ENCODE assay signal across 13 cellular contexts in genomic region chr7:100221767-100222444, GRCh38. TPM values are rescaled to one million over a fixed set of nuclear protein-coding genes. Genes with fewer than 3 reads are reported as not detected.
A peak's percentile ranks its signal among the peaks of the same experiment; 100 is the strongest.
DNase-seq lines count a peak whose midpoint lies in the region; ATAC-seq, FAIRE-seq and TF ChIP-seq lines count a peak whose summit lies in the region.
"Had no signal": no experiment of that assay in that cellular context is flagged by ENCODE, and none has a peak within 500 bp of the region (broad histone marks: within the 10 kb centered on the region; RNA-seq: fewer than 3 reads in every experiment).

No MANE protein-coding gene starts in this region.

- H3K36me3 Mint-ChIP-seq in activated T-helper 1 cell treated with anti-CD3 and anti-CD28 coated beads, Interleukin-12 subunit alpha, Interleukin-12 subunit beta, Interleukin-2, Interleukin-4 antibody, amounts not matched to agents 30 ng/mL and 10 ng/mL and 1 ng/mL, durations not matched to agents 14 hours and 24 hours and 36 hours (ENCODE audit: low read depth) = peaks cover 36% of the 10 kb centered on the region
- no peaks in the 10 kb centered on the region for H3K36me3 Mint-ChIP-seq in naive B cell

- H3K27ac Mint-ChIP-seq in activated T-helper 1 cell treated with anti-CD3 and anti-CD28 coated beads, Interleukin-12 subunit alpha, Interleukin-12 subunit beta, Interleukin-2, Interleukin-4 antibody, amounts not matched to agents 30 ng/mL and 10 ng/mL and 1 ng/mL, durations not matched to agents 14 hours and 24 hours and 36 hours = peak overlapping the region; percentile 99
- peak overlapping the region; percentile 99 to 100 (median 99) for H3K27ac Mint-ChIP-seq in naive B cell

- no peaks in the 10 kb centered on the region for H3K27me3 Mint-ChIP-seq in activated T-helper 1 cell treated with anti-CD3 and anti-CD28 coated beads, Interleukin-12 subunit alpha, Interleukin-12 subunit beta, Interleukin-2, Interleukin-4 antibody, amounts not matched to agents 30 ng/mL and 10 ng/mL and 1 ng/mL, durations not matched to agents 14 hours and 24 hours and 36 hours (ENCODE audit: insufficient read depth)
- no peaks in the 10 kb centered on the region for H3K27me3 Mint-ChIP-seq in naive B cell

- ATAC-seq in naive B cell (ENCODE audit: low read depth in 2 of 2) = no peak

- H3K4me3 Mint-ChIP-seq in activated T-helper 1 cell treated with anti-CD3 and anti-CD28 coated beads, Interleukin-12 subunit alpha, Interleukin-12 subunit beta, Interleukin-2, Interleukin-4 antibody, amounts not matched to agents 30 ng/mL and 10 ng/mL and 1 ng/mL, durations not matched to agents 14 hours and 24 hours and 36 hours = peak overlapping the region; percentile 96
- H3K4me3 Mint-ChIP-seq in naive B cell = peak overlapping the region; percentile 86 to 97 (median 91)

- no peak overlapping the region for H3K4me3 ChIP-seq in vagina

- H3K4me1 Mint-ChIP-seq in activated T-helper 1 cell treated with anti-CD3 and anti-CD28 coated beads, Interleukin-12 subunit alpha, Interleukin-12 subunit beta, Interleukin-2, Interleukin-4 antibody, amounts not matched to agents 30 ng/mL and 10 ng/mL and 1 ng/mL, durations not matched to agents 14 hours and 24 hours and 36 hours (ENCODE audit: low read depth) = peaks cover 61% of the 10 kb centered on the region
- H3K4me1 Mint-ChIP-seq in naive B cell = peaks cover 34 to 77% (median 67%) of the 10 kb centered on the region in 3 donors

- intact Hi-C loops in activated T-helper 1 cell treated with anti-CD3 and anti-CD28 coated beads, Interleukin-12 subunit alpha, Interleukin-12 subunit beta, Interleukin-2, Interleukin-4 antibody, amounts not matched to agents 30 ng/mL and 10 ng/mL and 1 ng/mL, durations not matched to agents 14 hours and 24 hours and 36 hours (cut with micrococcal nuclease) = loop anchor here (1.0 to 5.0 kb wide), 7 partner anchors 13 to 175 kb away; partner anchors contain the start of genes AP4M1, GPC2, LAMTOR4 and MCM7
- intact Hi-C loops in vagina (cut with DNase I) = no loop called here

- DNase-seq in activated naive CD4-positive, alpha-beta T cell treated with Interleukin-2 at 50 U/mL for 16 hours = peak; percentile 33
- no peak for DNase-seq in activated naive CD4-positive, alpha-beta T cell (lab: John Stamatoyannopoulos, UW)
- no peak for DNase-seq in activated T-helper 1 cell treated with anti-CD3 and anti-CD28 coated beads, Interleukin-12 subunit alpha, Interleukin-12 subunit beta, Interleukin-2, Interleukin-4 antibody, amounts not matched to agents 30 ng/mL and 10 ng/mL and 1 ng/mL, durations not matched to agents 14 hours and 24 hours and 36 hours (ENCODE audit: low spot score)
- DNase-seq in naive B cell (no peak), vagina (ENCODE audit: extremely low spot score in 2 of 2) (no peak), Kasumi-1 (lab: John Stamatoyannopoulos, UW) (no peak), urothelium cell line (ENCODE audit: low spot score) (no peak)
- no peak for DNase-seq in activated CD4-positive, CD25-positive, alpha-beta regulatory T cell (lab: John Stamatoyannopoulos, UW)
- DNase-seq: caudate nucleus, H7, left cardiac atrium, SIG-M5 had no signal

- H3K27ac ChIP-seq in vagina = peak overlapping the region; percentile 13

- H3K9me3 Mint-ChIP-seq in activated T-helper 1 cell treated with anti-CD3 and anti-CD28 coated beads, Interleukin-12 subunit alpha, Interleukin-12 subunit beta, Interleukin-2, Interleukin-4 antibody, amounts not matched to agents 30 ng/mL and 10 ng/mL and 1 ng/mL, durations not matched to agents 14 hours and 24 hours and 36 hours = no peaks in the 10 kb centered on the region
- no peaks in the 10 kb centered on the region for H3K9me3 Mint-ChIP-seq in naive B cell

- no peaks in the 10 kb centered on the region for H3K9me3 ChIP-seq in vagina

- H3K36me3 ChIP-seq in vagina = no peaks in the 10 kb centered on the region

- FAIRE-seq in urothelium cell line (lab: Jason Lieb, UNC) = no peak

- TF ChIP-seq POLR2A in vagina (IDR thresholded peaks at IDR 0.05) = no peak

- H3K4me1 ChIP-seq in vagina = no peaks in the 10 kb centered on the region

- no peaks in the 10 kb centered on the region for H3K27me3 ChIP-seq in vagina

- TF ChIP-seq CTCF in vagina (IDR thresholded peaks at IDR 0.05) = no peak

RNA-seq across cellular contexts. Expression of gene PVRIG, which starts 2.2 kb away (rescaled TPM):
- 30.5 and 31.2 TPM in 2 replicates for total RNA-seq in activated T-helper 1 cell treated with anti-CD3 and anti-CD28 coated beads, Interleukin-12 subunit alpha, Interleukin-12 subunit beta, Interleukin-2, Interleukin-4 antibody, amounts not matched to agents 30 ng/mL and 10 ng/mL and 1 ng/mL, durations not matched to agents 14 hours and 24 hours and 36 hours
- polyA plus RNA-seq in naive B cell (ENCODE audit: low read depth in 6 of 6) = 10 to 100 TPM; 37.5 to 67.4 (median 56.4) TPM
- 1.7 TPM for total RNA-seq in vagina
- total RNA-seq: H7, osteocyte had no signal

RNA-seq across cellular contexts. Expression of gene STAG3, which starts 44.2 kb away (rescaled TPM):
- total RNA-seq in activated T-helper 1 cell treated with anti-CD3 and anti-CD28 coated beads, Interleukin-12 subunit alpha, Interleukin-12 subunit beta, Interleukin-2, Interleukin-4 antibody, amounts not matched to agents 30 ng/mL and 10 ng/mL and 1 ng/mL, durations not matched to agents 14 hours and 24 hours and 36 hours = 25.0 and 30.6 TPM in 2 replicates
- polyA plus RNA-seq in naive B cell (ENCODE audit: low read depth in 6 of 6) = 100 to 1,000 TPM in 5 of 6 donors, 10 to 100 TPM in 1; 97.1 to 221 (median 129) TPM
- not detected for total RNA-seq in vagina

RNA-seq across cellular contexts. Expression of gene GPC2, which starts 44.7 kb away (rescaled TPM):
- 3.9 and 4.8 TPM in 2 replicates for total RNA-seq in activated T-helper 1 cell treated with anti-CD3 and anti-CD28 coated beads, Interleukin-12 subunit alpha, Interleukin-12 subunit beta, Interleukin-2, Interleukin-4 antibody, amounts not matched to agents 30 ng/mL and 10 ng/mL and 1 ng/mL, durations not matched to agents 14 hours and 24 hours and 36 hours
- under 1 TPM in 4 of 6 donors, not detected in 2; 0.18 to 0.84 (median 0.28) TPM for polyA plus RNA-seq in naive B cell (ENCODE audit: low read depth in 6 of 6)
- 7.4 TPM for total RNA-seq in vagina

RNA-seq across cellular contexts. Expression of gene GAL3ST4, which starts 53.5 kb away (rescaled TPM):
- total RNA-seq in activated T-helper 1 cell treated with anti-CD3 and anti-CD28 coated beads, Interleukin-12 subunit alpha, Interleukin-12 subunit beta, Interleukin-2, Interleukin-4 antibody, amounts not matched to agents 30 ng/mL and 10 ng/mL and 1 ng/mL, durations not matched to agents 14 hours and 24 hours and 36 hours = 1.3 and 1.5 TPM in 2 replicates
- under 1 TPM in 5 of 6 donors, not detected in 1; 0.13 to 0.40 (median 0.23) TPM for polyA plus RNA-seq in naive B cell (ENCODE audit: low read depth in 6 of 6)
- 4.2 TPM for total RNA-seq in vagina

Comparison
In these comparisons a context has a peak if more than half of its experiments do, and no peak if none do; other contexts are left out.
1. RNA of gene PVRIG, which starts 2.2 kb away (total RNA-seq): 30.5 to 31.2 TPM in activated T-helper 1 cell treated with anti-CD3 and anti-CD28 coated beads, Interleukin-12 subunit alpha, Interleukin-12 subunit beta, Interleukin-2, Interleukin-4 antibody, amounts not matched to agents 30 ng/mL and 10 ng/mL and 1 ng/mL, durations not matched to agents 14 hours and 24 hours and 36 hours; 1.7 TPM in vagina (single experiment); every median in the first group is over 10 times any median in the second.
2. RNA of gene STAG3, which starts 44.2 kb away (total RNA-seq): 25.0 to 30.6 TPM in activated T-helper 1 cell treated with anti-CD3 and anti-CD28 coated beads, Interleukin-12 subunit alpha, Interleukin-12 subunit beta, Interleukin-2, Interleukin-4 antibody, amounts not matched to agents 30 ng/mL and 10 ng/mL and 1 ng/mL, durations not matched to agents 14 hours and 24 hours and 36 hours; not detected in vagina (single experiment); every median in the first group is over 10 times any median in the second.